ENCODE assay signal across 8 cellular contexts in the genomic region with DNA sequence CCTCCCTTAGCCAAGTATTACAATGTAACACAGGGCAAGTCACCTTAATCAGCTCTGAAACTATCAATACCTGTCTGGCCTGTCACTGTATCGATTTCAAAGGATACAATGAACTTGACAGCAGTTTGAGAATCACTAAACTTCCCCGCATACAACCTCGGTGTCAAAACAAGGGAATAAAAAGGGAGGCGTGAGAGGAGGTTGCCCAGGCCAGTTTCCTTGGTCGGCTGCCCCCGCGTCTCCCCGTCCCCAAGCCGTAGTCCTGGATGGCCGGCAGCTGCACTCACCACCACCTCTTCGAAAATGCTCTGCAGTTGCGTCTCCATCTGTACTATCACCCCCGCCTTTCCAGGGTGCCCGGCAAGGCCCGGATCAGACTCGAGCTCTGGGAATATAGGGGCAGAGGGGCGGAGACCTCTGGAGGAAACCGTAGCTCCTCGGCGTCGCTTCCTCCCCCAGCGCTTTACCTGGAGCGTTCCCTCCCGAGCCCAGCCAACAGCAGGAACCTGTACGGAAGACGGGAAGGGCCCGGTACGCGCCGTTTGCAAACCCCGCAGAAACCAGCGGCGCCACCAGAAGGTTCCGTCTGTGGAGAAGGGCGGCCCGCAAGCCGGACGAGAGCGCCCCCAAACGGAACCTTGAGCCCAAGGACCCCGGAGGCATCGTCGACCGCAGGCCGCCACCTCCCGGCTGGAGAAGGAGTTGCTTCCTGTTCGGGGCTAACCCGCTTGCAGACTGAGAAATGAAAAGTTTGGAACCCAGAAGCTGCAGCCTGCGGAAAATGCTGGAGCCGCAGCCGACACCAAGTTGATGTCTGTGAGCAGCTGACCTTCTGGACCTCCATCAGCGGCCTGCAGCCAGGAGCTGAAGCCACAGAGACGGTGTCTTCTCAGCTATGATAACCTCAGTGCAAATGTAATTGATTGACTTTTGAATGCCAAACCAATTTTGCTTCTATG. TPM values are rescaled to one million over a fixed set of nuclear protein-coding genes. Genes with fewer than 3 reads are reported as not detected.
A peak's percentile ranks its signal among the peaks of the same experiment; 100 is the strongest.
DNase-seq lines count a peak whose midpoint lies in the region; ATAC-seq and TF ChIP-seq lines count a peak whose summit lies in the region.

A gene with protein sequence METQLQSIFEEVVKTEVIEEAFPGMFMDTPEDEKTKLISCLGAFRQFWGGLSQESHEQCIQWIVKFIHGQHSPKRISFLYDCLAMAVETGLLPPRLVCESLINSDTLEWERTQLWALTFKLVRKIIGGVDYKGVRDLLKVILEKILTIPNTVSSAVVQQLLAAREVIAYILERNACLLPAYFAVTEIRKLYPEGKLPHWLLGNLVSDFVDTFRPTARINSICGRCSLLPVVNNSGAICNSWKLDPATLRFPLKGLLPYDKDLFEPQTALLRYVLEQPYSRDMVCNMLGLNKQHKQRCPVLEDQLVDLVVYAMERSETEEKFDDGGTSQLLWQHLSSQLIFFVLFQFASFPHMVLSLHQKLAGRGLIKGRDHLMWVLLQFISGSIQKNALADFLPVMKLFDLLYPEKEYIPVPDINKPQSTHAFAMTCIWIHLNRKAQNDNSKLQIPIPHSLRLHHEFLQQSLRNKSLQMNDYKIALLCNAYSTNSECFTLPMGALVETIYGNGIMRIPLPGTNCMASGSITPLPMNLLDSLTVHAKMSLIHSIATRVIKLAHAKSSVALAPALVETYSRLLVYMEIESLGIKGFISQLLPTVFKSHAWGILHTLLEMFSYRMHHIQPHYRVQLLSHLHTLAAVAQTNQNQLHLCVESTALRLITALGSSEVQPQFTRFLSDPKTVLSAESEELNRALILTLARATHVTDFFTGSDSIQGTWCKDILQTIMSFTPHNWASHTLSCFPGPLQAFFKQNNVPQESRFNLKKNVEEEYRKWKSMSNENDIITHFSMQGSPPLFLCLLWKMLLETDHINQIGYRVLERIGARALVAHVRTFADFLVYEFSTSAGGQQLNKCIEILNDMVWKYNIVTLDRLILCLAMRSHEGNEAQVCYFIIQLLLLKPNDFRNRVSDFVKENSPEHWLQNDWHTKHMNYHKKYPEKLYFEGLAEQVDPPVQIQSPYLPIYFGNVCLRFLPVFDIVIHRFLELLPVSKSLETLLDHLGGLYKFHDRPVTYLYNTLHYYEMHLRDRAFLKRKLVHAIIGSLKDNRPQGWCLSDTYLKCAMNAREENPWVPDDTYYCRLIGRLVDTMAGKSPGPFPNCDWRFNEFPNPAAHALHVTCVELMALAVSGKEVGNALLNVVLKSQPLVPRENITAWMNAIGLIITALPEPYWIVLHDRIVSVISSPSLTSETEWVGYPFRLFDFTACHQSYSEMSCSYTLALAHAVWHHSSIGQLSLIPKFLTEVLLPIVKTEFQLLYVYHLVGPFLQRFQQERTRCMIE (N-terminal part only) (minus strand): TSS at position 519 of the 959 bp plus-strand sequence. CDS start 193 bp downstream, at position 326.

- POLR2A ChIA-PET in Caco-2 (lab: Charles Lee) = interaction anchor here (0.6 to 1.1 kb wide), 2 partner anchors 9 to 266 kb away, joined by 3 read pairs; no protein-coding TSS in a partner anchor

- CTCF ChIA-PET in Caco-2 (lab: Charles Lee) = interaction anchor here (0.6 to 1.8 kb wide), 19 partner anchors 9 to 1853 kb away, joined by 3 to 18 read pairs (median 4); a partner anchor contains a TSS

- H3K4me1 ChIP-seq in Caco-2 = 0 out of 2 replicates have a peak, but pooled peaks cover 5% of the 10 kb centered on the region

- no peaks in the 10 kb centered on the region for H3K9me3 ChIP-seq in Caco-2

- peak; percentile 95 to 97 for DNase-seq in Caco-2
- DNase-seq in HT1080 (ENCODE audit: low read depth) = peak; percentile 95
- peak; percentile 91 to 93 for DNase-seq in NOMO-1 (lab: John Stamatoyannopoulos, UW; ENCODE audit: unreplicated experiment in 2 of 2)
- DNase-seq in activated CD8-positive, alpha-beta memory T cell treated with anti-CD3 and anti-CD28 coated beads for 4 hours (ENCODE audit: low read depth in 2 of 2) = peak; percentile 86 to 95
- peak; percentile 96 to 99 (median 97) for DNase-seq in effector memory CD8-positive, alpha-beta T cell
- DNase-seq in memory B cell (ENCODE audit: low spot score in 2 of 2) = peak; percentile 98 to 100
- peak; percentile 75 for DNase-seq in stimulated activated CD8-positive, alpha-beta memory T cell treated with anti-CD3 and anti-CD28 coated beads, Interleukin-12 subunit alpha, Interleukin-12 subunit beta, amount 100 ng/mL, for 24 hours (ENCODE audit: extremely low read depth)

- H3K36me3 Mint-ChIP-seq in Caco-2 (ENCODE audit: insufficient read depth, unreplicated experiment) (no peaks in the 10 kb centered on the region), memory B cell (peaks cover 7% of the 10 kb centered on the region)
- H3K36me3 Mint-ChIP-seq in effector memory CD8-positive, alpha-beta T cell (ENCODE audit: insufficient read depth) = peaks cover 33% of the 10 kb centered on the region

- no peaks in the 10 kb centered on the region for H3K27me3 Mint-ChIP-seq in Caco-2 (ENCODE audit: insufficient read depth, unreplicated experiment)
- H3K27me3 Mint-ChIP-seq in effector memory CD8-positive, alpha-beta T cell = no peaks in the 10 kb centered on the region
- no peaks in the 10 kb centered on the region for H3K27me3 Mint-ChIP-seq in memory B cell

- H3K27ac Mint-ChIP-seq in Caco-2 (ENCODE audit: unreplicated experiment) (peak within 1 kb of the TSS; percentile 84), memory B cell (peak within 1 kb of the TSS; percentile 87)
- peak within 1 kb of the TSS; percentile 92 to 96 for H3K27ac Mint-ChIP-seq in effector memory CD8-positive, alpha-beta T cell

- H3K9me3 Mint-ChIP-seq in Caco-2 (ENCODE audit: unreplicated experiment) (no peaks in the 10 kb centered on the region), memory B cell (no peaks in the 10 kb centered on the region)
- no peaks in the 10 kb centered on the region for H3K9me3 Mint-ChIP-seq in effector memory CD8-positive, alpha-beta T cell

- intact Hi-C loops in Caco-2 (cut with micrococcal nuclease; ENCODE audit: unreplicated experiment) = loop anchor here (1.0 to 10.0 kb wide), 2 partner anchors 429 to 743 kb away; no protein-coding TSS in a partner anchor

- H3K4me3 ChIP-seq in Caco-2 (ENCODE audit: low read depth, low read length) = peak within 1 kb of the TSS; percentile 82

- peak; percentile 96 for ATAC-seq in GM21360 (IDR thresholded peaks at IDR 0.05; ENCODE audit: unreplicated experiment)
- peak; percentile 92 for ATAC-seq in effector memory CD8-positive, alpha-beta T cell (replicated peaks)
- peak; percentile 93 for ATAC-seq in memory B cell (ENCODE audit: low read depth)

- H3K4me1 Mint-ChIP-seq in Caco-2 (ENCODE audit: low read depth, unreplicated experiment) (no peaks in the 10 kb centered on the region), memory B cell (peaks cover 8% of the 10 kb centered on the region)
- H3K4me1 Mint-ChIP-seq in effector memory CD8-positive, alpha-beta T cell (ENCODE audit: low read depth in 2 of 2) = peaks cover 8 to 23% of the 10 kb centered on the region in 2 donors

- peak; percentile 98 to 100 for TF ChIP-seq CTCF in Caco-2 (IDR thresholded peaks at IDR 0.05; ENCODE audit: insufficient read depth in 1 of 2, low read depth in 1 of 2, low read length in 1 of 2, severe bottlenecking in 1 of 2, unreplicated experiment in 1 of 2)

- no peaks in the 10 kb centered on the region for H3K36me3 ChIP-seq in Caco-2 (ENCODE audit: control insufficient read depth, insufficient read depth, low read length)

- peak within 1 kb of the TSS; percentile 89 for H3K4me3 Mint-ChIP-seq in Caco-2 (ENCODE audit: unreplicated experiment)
- H3K4me3 Mint-ChIP-seq in effector memory CD8-positive, alpha-beta T cell = peak within 1 kb of the TSS; percentile 97 to 99
- peak within 1 kb of the TSS; percentile 91 for H3K4me3 Mint-ChIP-seq in memory B cell

- BruUV-seq in Caco-2 (replicated peaks; lab: Mats Ljungman, UMichigan) = no TSS peak

- no peaks in the 10 kb centered on the region for H3K27me3 ChIP-seq in Caco-2 (replicated peaks; ENCODE audit: control insufficient read depth, insufficient read depth, low read length)

RNA-seq across cellular contexts. Expression of the gene that starts here (rescaled TPM):
- 19.1 and 22.4 TPM in 2 replicates for total RNA-seq in Caco-2 (2022)
- total RNA-seq in HT1080 (2014; rRNA removed; shearing (Covaris generic)) = 13.3 and 16.8 TPM in 2 replicates
- polyA plus RNA-seq in HT1080 (2015; cell fraction: cytosol; rRNA removed) = 8.2 and 12.1 TPM in 2 replicates
- 86.7 and 93.2 TPM in 2 replicates for polyA plus RNA-seq in HT1080 (2015; cell fraction: nucleus; rRNA removed)

Comparison
In these comparisons a context has a peak if more than half of its experiments do, and no peak if none do; other contexts are left out.
1. Peak in every context shown above with its lines: DNase-seq, ATAC-seq and H3K4me3 ChIP-seq.